ENCODE assay signal across 20 cellular contexts in the genomic region with DNA sequence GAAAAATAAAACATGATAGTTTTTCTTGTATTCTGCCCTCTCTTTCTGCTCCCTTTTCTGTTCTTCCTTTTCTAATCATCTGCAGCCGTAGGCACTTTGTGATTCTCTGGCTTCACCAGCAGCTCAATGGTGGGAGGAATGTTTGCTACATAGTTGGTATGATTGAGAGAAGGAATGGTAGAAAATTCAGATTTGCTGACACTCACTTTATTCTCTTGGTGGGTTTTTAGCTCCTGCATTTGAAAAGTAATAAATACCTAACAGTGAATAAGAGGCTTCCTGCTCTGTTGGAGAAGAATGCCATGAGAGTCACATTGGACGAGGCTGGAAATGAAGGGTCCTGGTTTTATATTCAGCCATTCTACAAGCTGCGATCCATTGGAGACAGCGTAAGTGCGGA.
DNase-seq lines count a peak whose midpoint lies in the region; ATAC-seq, FAIRE-seq and TF ChIP-seq lines count a peak whose summit lies in the region.
"Had no signal": no experiment of that assay in that cellular context is flagged by ENCODE, and none has a peak within 500 bp of the region (broad histone marks: within the 10 kb centered on the region; RNA-seq: fewer than 3 reads in every experiment).

No MANE protein-coding gene starts in this region.

- ATAC-seq in A549 (no peak), IMR-90 (ENCODE audit: low read depth) (no peak), heart left ventricle (no peak)
- ATAC-seq: GM12878, GM23338 had no signal

- no peak overlapping the region for H3K9ac ChIP-seq in IMR-90 (ENCODE audit: low read depth, low read length)
- H3K9ac ChIP-seq in rectal smooth muscle tissue (ENCODE audit: low read length), result no peak overlapping the region
- H3K9ac ChIP-seq: BLaER1 had no signal

- POLR2A ChIA-PET in A549 (lab: Yijun Ruan, JAX), result no interaction called here
- POLR2A ChIA-PET in IMR-90 (lab: Charles Lee; ENCODE audit: unreplicated experiment), result no interaction called here

- no peak overlapping the region for H3K18ac ChIP-seq in IMR-90 (ENCODE audit: low read depth, low read length)

- no peak overlapping the region for H2BK15ac ChIP-seq in IMR-90 (ENCODE audit: low read depth, low read length)

- no TSS peak for BruUV-seq in IMR-90 (replicated peaks; lab: Mats Ljungman, UMichigan)

- TF ChIP-seq POLR2A in A549 (IDR thresholded peaks at IDR 0.05; ENCODE audit: low read length), result no peak
- TF ChIP-seq POLR2A in IMR-90 (IDR thresholded peaks at IDR 0.05; ENCODE audit: low read depth, low read length), result no peak
- no peak for TF ChIP-seq POLR2A in esophagus muscularis mucosa (IDR thresholded peaks at IDR 0.05; ENCODE audit: low read depth)
- no peak for TF ChIP-seq POLR2A in H54 (IDR thresholded peaks at IDR 0.05; ENCODE audit: low read depth, low read length)
- no peak for TF ChIP-seq POLR2A in heart left ventricle (IDR thresholded peaks at IDR 0.05)

- CTCF ChIA-PET in A549 (lab: Yijun Ruan, JAX) (interaction anchor here (1.4 to 2.6 kb wide), 2 partner anchors 9 to 15 kb away, joined by 4 to 15 read pairs; no protein-coding TSS in a partner anchor), IMR-90 (lab: Yijun Ruan, JAX) (interaction anchor here (2.0 kb wide), 1 partner anchor 8 kb away, joined by 13 read pairs; no protein-coding TSS in a partner anchor)

- H4K8ac ChIP-seq in IMR-90 (ENCODE audit: low read depth in 2 of 2, low read length in 2 of 2), result no peak overlapping the region

- H3K4me3 ChIP-seq in A549 (no peak overlapping the region), IMR-90 (ENCODE audit: insufficient read depth, low read depth, low read length) (no peak overlapping the region), esophagus muscularis mucosa (peak overlapping the region in 1 of 4 donors; percentile 7), rectal smooth muscle tissue (ENCODE audit: low read length) (no peak overlapping the region), heart left ventricle (no peak overlapping the region)
- H3K4me3 ChIP-seq: BLaER1, GM12878, GM23338 had no signal

- H2BK5ac ChIP-seq in IMR-90 (ENCODE audit: low read depth, low read length, poor library complexity, severe bottlenecking), result no peak overlapping the region

- no peak overlapping the region for H2BK20ac ChIP-seq in IMR-90 (ENCODE audit: low read depth, low read length)

- in situ Hi-C loops in IMR-90 (cut with MboI; ENCODE audit: low sequenced_read_pairs), result no loop called here

- TF ChIP-seq EP300 in A549 (IDR thresholded peaks at IDR 0.05) (no peak), esophagus muscularis mucosa (IDR thresholded peaks at IDR 0.05) (no peak)

- no peak overlapping the region for H3K14ac ChIP-seq in IMR-90 (replicated peaks; ENCODE audit: low read depth, low read length)

- H3K9me3 ChIP-seq in A549 (no peaks in the 10 kb centered on the region), IMR-90 (ENCODE audit: control insufficient read depth, insufficient read depth, low read length) (no peaks in the 10 kb centered on the region), esophagus muscularis mucosa (no peaks in the 10 kb centered on the region), heart left ventricle (no peaks in the 10 kb centered on the region)

- no peak overlapping the region for H2AFZ ChIP-seq in IMR-90 (replicated peaks; ENCODE audit: low read length, poor library complexity)
- H2AFZ ChIP-seq: GM23338 had no signal

- no peaks in the 10 kb centered on the region for H3K79me1 ChIP-seq in IMR-90 (ENCODE audit: low read depth in 1 of 2, low read length in 2 of 2)

- no peak overlapping the region for H4K5ac ChIP-seq in IMR-90 (ENCODE audit: low read depth, low read length)

- H3K36me3 ChIP-seq in IMR-90 (ENCODE audit: control insufficient read depth, insufficient read depth, low read length), result no peaks in the 10 kb centered on the region
- H3K36me3 ChIP-seq in esophagus muscularis mucosa, result peaks cover 14 to 58% (median 38%) of the 10 kb centered on the region in 4 donors
- peaks cover 5% of the 10 kb centered on the region for H3K36me3 ChIP-seq in rectal smooth muscle tissue (ENCODE audit: control insufficient read depth, insufficient read depth, low read length)
- H3K36me3 ChIP-seq in heart left ventricle, result peaks cover 0 to 81% (median 60%) of the 10 kb centered on the region in 9 donors

- no peak for TF ChIP-seq RAD21 in A549 (conservative IDR thresholded peaks at IDR 0.05 in 1 of 2, IDR thresholded peaks at IDR 0.05 in 1 of 2)
- TF ChIP-seq RAD21 in IMR-90 (IDR thresholded peaks at IDR 0.05; ENCODE audit: low read length), result no peak

- H3K4me1 ChIP-seq in A549 (no peaks in the 10 kb centered on the region), IMR-90 (ENCODE audit: control insufficient read depth, insufficient read depth, low read length) (no peaks in the 10 kb centered on the region), esophagus muscularis mucosa (peaks cover 0 to 54% (median 39%) of the 10 kb centered on the region in 4 donors), rectal smooth muscle tissue (ENCODE audit: control insufficient read depth, insufficient read depth, low read length) (no peaks in the 10 kb centered on the region), heart left ventricle (no peaks in the 10 kb centered on the region)
- H3K4me1 ChIP-seq: BLaER1 had no signal

- H3K27me3 ChIP-seq in IMR-90 (ENCODE audit: control insufficient read depth, insufficient read depth, low read length) (no peaks in the 10 kb centered on the region), esophagus muscularis mucosa (no peaks in the 10 kb centered on the region), rectal smooth muscle tissue (ENCODE audit: control insufficient read depth, insufficient read depth, low read length) (no peaks in the 10 kb centered on the region), heart left ventricle (no peaks in the 10 kb centered on the region)
- H3K27me3 ChIP-seq: BLaER1 had no signal

- H4K91ac ChIP-seq in IMR-90 (ENCODE audit: insufficient read depth, low read depth, low read length), result no peak overlapping the region

- H2BK120ac ChIP-seq in IMR-90 (ENCODE audit: low read depth, low read length), result no peak overlapping the region

- 90% methylated on average over 5 of the region's 5 CpGs for WGBS in A549 (ENCODE audit: missing lambda C conversion rate)
- WGBS in IMR-90 (ENCODE audit: extremely low coverage in 2 of 2, insufficient read length in 1 of 2), 2 experiments, result 100% methylated on average over 1 of the region's 5 CpGs; no CpG with 5 or more reads in 1 of the 2 experiments
- WGBS in esophagus muscularis mucosa, result 63% methylated on average over 5 of the region's 5 CpGs
- WGBS in heart left ventricle, 4 donors, result 95 to 99% (median 97%) methylated on average over 5 of the region's 5 CpGs

- H2AK5ac ChIP-seq in IMR-90 (ENCODE audit: low read depth, low read length), result no peak overlapping the region

- H3K9me1 ChIP-seq in IMR-90 (ENCODE audit: insufficient read depth, low read length), result no peaks in the 10 kb centered on the region

- no peak for DNase-seq in A549 (ENCODE audit: low read depth in 1 of 2, low spot score in 1 of 2)
- DNase-seq in IMR-90, result no peak
- DNase-seq in esophagus muscularis mucosa (ENCODE audit: extremely low spot score), result no peak
- DNase-seq in H54 (ENCODE audit: insufficient read length, low spot score), result no peak
- no peak for DNase-seq in activated gamma-delta T cell (lab: John Stamatoyannopoulos, UW)
- DNase-seq in putamen (ENCODE audit: low spot score), result no peak
- no peak for DNase-seq in heart left ventricle
- DNase-seq: CD4-positive, alpha-beta T cell; CD8-positive, alpha-beta memory T cell; DMS 273 treated with DMSO at 0.1 percent for 48 hours; DMS79; EL; GDM1; H7; HCEC 1CT had no signal

- no peak overlapping the region for H3K23ac ChIP-seq in IMR-90 (ENCODE audit: low read depth, low read length)

- H3K4me2 ChIP-seq in A549, result no peak overlapping the region
- no peak overlapping the region for H3K4me2 ChIP-seq in IMR-90 (ENCODE audit: low read depth, low read length)
- H3K4me2 ChIP-seq: BLaER1, GM23338 had no signal

- TF ChIP-seq CTCF in A549 (IDR thresholded peaks at IDR 0.05), result no peak
- TF ChIP-seq CTCF in IMR-90 (conservative IDR thresholded peaks at IDR 0.05; ENCODE audit: low read depth, low read length), result no peak
- no peak for TF ChIP-seq CTCF in esophagus muscularis mucosa (IDR thresholded peaks at IDR 0.05)
- TF ChIP-seq CTCF in heart left ventricle (IDR thresholded peaks at IDR 0.05), result no peak

- no peaks in the 10 kb centered on the region for H4K20me1 ChIP-seq in IMR-90 (ENCODE audit: insufficient read depth, low read length)
- H4K20me1 ChIP-seq: BLaER1 had no signal

- dilution Hi-C loops in IMR-90 (cut with HindIII; ENCODE audit: low sequenced_read_pairs, unreplicated experiment), result no loop called here

- H2AK9ac ChIP-seq in IMR-90 (replicated peaks; ENCODE audit: low read depth, low read length, poor library complexity), result no peak overlapping the region

- no peak overlapping the region for H3K56ac ChIP-seq in IMR-90 (ENCODE audit: extremely low read depth, insufficient read depth, low read length)

- intact Hi-C loops in IMR-90 (cut with micrococcal nuclease), result no loop called here
- intact Hi-C loops in esophagus muscularis mucosa (cut with DNase I), result no loop called here
- intact Hi-C loops in heart left ventricle (cut with DNase I), result no loop called here

- FAIRE-seq in A549 (lab: Jason Lieb, UNC) (no peak), H54 (lab: Jason Lieb, UNC) (no peak)
- FAIRE-seq: D721Med, GM12878 had no signal

- H3K27ac ChIP-seq in A549 (no peak overlapping the region), IMR-90 (ENCODE audit: insufficient read depth, low read length) (no peak overlapping the region), esophagus muscularis mucosa (replicated peaks in 1 of 4) (peak overlapping the region; percentile 72 to 82 (median 78)), rectal smooth muscle tissue (ENCODE audit: low read depth, low read length) (peak overlapping the region; percentile 28), heart left ventricle (no peak overlapping the region)
- H3K27ac ChIP-seq: BLaER1 had no signal

- H3K4ac ChIP-seq in IMR-90 (ENCODE audit: low read depth, low read length), result no peak overlapping the region

TF ChIP-seq in A549, 52 proteins besides CTCF, POLR2A, EP300 and RAD21:
- TF ChIP-seq MAFK (IDR thresholded peaks at IDR 0.05; ENCODE audit: partially characterized antibody) (peak; percentile 30), CEBPB (IDR thresholded peaks at IDR 0.05) (no peak)

TF ChIP-seq in IMR-90, 13 proteins besides CTCF, POLR2A, EP300 and RAD21:
- TF ChIP-seq SMC3 (IDR thresholded peaks at IDR 0.05; ENCODE audit: low read depth, low read length) (no peak), MAFK (IDR thresholded peaks at IDR 0.05; ENCODE audit: low read depth, low read length) (peak; percentile 52; the same call in 1 of the 2 replicates)
TF ChIP-seq in IMR-90: peak in this region for 1.

Comparison
In these comparisons a context has a peak if more than half of its experiments do, and no peak if none do; other contexts are left out.
1. H3K27ac ChIP-seq: peak in esophagus muscularis mucosa (4 of 4) and rectal smooth muscle tissue (single experiment); none in A549 (0 of 2), IMR-90 (single experiment) and heart left ventricle (0 of 12).